Comparison of ENCODE assay signal across 15 cellular contexts in the genomic region with DNA sequence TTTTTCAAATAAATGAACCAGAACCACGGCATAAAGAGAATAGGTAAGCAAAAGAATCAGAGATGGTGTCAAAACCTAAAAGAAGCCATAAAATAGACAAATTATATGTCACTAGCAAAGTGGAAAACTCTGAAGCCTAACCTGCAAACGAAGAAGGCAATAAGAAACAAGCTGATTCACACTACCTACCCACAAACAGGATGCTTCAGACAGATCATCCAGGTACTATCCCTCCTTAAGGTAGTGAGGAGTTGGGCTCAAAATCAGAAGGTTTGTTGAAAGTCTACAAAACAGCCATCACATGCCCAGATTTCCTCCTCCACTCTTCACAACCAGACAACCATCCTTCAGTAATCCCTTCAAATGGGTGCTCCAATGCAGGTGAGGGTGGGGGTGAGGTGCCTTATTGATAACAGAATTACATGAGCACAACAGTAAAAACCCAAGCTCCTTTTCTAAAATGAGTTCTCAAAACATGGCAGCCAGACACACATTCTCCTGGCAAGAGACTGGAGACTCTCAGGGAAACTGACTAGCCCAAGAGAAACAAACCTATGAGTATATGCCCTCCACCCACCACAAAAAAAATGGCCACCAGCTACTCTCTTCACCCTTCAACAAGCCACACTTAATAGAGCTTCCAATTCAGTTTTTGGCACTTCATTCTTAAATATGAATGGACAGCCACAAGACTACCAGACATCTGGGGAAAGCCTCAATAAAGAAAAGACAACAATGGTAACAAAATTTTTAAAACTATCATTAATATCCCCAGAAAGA. TPM values are rescaled to one million over a fixed set of nuclear protein-coding genes. Genes with fewer than 3 reads are reported as not detected.
DNase-seq lines count a peak whose midpoint lies in the region; ATAC-seq, FAIRE-seq and TF ChIP-seq lines count a peak whose summit lies in the region.
"Had no signal": no experiment of that assay in that cellular context is flagged by ENCODE, and none has a peak within 500 bp of the region (broad histone marks: within the 10 kb centered on the region; RNA-seq: fewer than 3 reads in every experiment).

No MANE protein-coding gene starts in this region.

- peak overlapping the region in 1 of 3 donors; percentile 14 for H3K27ac Mint-ChIP-seq in CD4-positive, CD25-positive, alpha-beta regulatory T cell
- H3K27ac Mint-ChIP-seq in activated naive CD8-positive, alpha-beta T cell treated with anti-CD3 and anti-CD28 coated beads for 36 hours, result peak overlapping the region; percentile 23
- H3K27ac Mint-ChIP-seq in naive thymus-derived CD8-positive, alpha-beta T cell, result peak overlapping the region in 4 of 10 donors; percentile 33 to 56 (median 44)
- H3K27ac Mint-ChIP-seq: activated CD4-positive, alpha-beta T cell treated with anti-CD3 and anti-CD28 coated beads, Interleukin-2, amount 10 ng/mL, durations not matched to agents 24 days and 14 days had no signal

- peaks cover 56 to 87% (median 78%) of the 10 kb centered on the region in 4 donors for H3K4me1 Mint-ChIP-seq in CD4-positive, CD25-positive, alpha-beta regulatory T cell
- H3K4me1 Mint-ChIP-seq in activated naive CD8-positive, alpha-beta T cell treated with anti-CD3 and anti-CD28 coated beads for 36 hours, result peaks cover 61% of the 10 kb centered on the region
- H3K4me1 Mint-ChIP-seq in naive thymus-derived CD8-positive, alpha-beta T cell, result peaks cover 33 to 89% (median 71%) of the 10 kb centered on the region in 4 donors

- no peak overlapping the region for H3K27ac ChIP-seq in CD4-positive, CD25-positive, alpha-beta regulatory T cell (ENCODE audit: insufficient read depth, low read length, poor library complexity, severe bottlenecking)
- H3K27ac ChIP-seq: pancreas, Peyer's patch had no signal

- H3K4me3 ChIP-seq in CD4-positive, CD25-positive, alpha-beta regulatory T cell (ENCODE audit: low read depth, low read length), result no peak overlapping the region
- H3K4me3 ChIP-seq: pancreas, Peyer's patch had no signal

- H3K27me3 Mint-ChIP-seq in CD4-positive, CD25-positive, alpha-beta regulatory T cell, result no peaks in the 10 kb centered on the region
- no peaks in the 10 kb centered on the region for H3K27me3 Mint-ChIP-seq in activated naive CD8-positive, alpha-beta T cell treated with anti-CD3 and anti-CD28 coated beads for 36 hours
- H3K27me3 Mint-ChIP-seq in naive thymus-derived CD8-positive, alpha-beta T cell, result no peaks in the 10 kb centered on the region
- H3K27me3 Mint-ChIP-seq: activated CD4-positive, alpha-beta T cell treated with anti-CD3 and anti-CD28 coated beads, Interleukin-2, amount 10 ng/mL, durations not matched to agents 24 days and 14 days had no signal

- H3K4me3 Mint-ChIP-seq in CD4-positive, CD25-positive, alpha-beta regulatory T cell, result peak overlapping the region in 3 of 4 donors; percentile 28 to 71 (median 30)
- no peak overlapping the region for H3K4me3 Mint-ChIP-seq in activated naive CD8-positive, alpha-beta T cell treated with anti-CD3 and anti-CD28 coated beads for 36 hours
- H3K4me3 Mint-ChIP-seq in naive thymus-derived CD8-positive, alpha-beta T cell, result peak overlapping the region in 8 of 10 donors; percentile 7 to 45 (median 30)
- H3K4me3 Mint-ChIP-seq: activated CD4-positive, alpha-beta T cell treated with anti-CD3 and anti-CD28 coated beads, Interleukin-2, amount 10 ng/mL, durations not matched to agents 24 days and 14 days had no signal

- FAIRE-seq in GM18507 (lab: Jason Lieb, UNC), result peak; percentile 85
- FAIRE-seq: pancreas had no signal

- no peak for TF ChIP-seq POLR2A in erythroblast (IDR thresholded peaks at IDR 0.05; ENCODE audit: low read length)

- POLR2A ChIA-PET in naive thymus-derived CD8-positive, alpha-beta T cell (lab: Charles Lee), result interaction anchor here (0.7 kb wide), 1 partner anchor 859 kb away, joined by 4 read pairs; no protein-coding TSS in a partner anchor

- peaks cover 9% of the 10 kb centered on the region for H3K36me3 Mint-ChIP-seq in CD4-positive, CD25-positive, alpha-beta regulatory T cell
- H3K36me3 Mint-ChIP-seq in activated naive CD8-positive, alpha-beta T cell treated with anti-CD3 and anti-CD28 coated beads for 36 hours, result peaks cover 30% of the 10 kb centered on the region
- H3K36me3 Mint-ChIP-seq in naive thymus-derived CD8-positive, alpha-beta T cell, result peaks cover 5 to 23% (median 17%) of the 10 kb centered on the region in 3 donors

- no peaks in the 10 kb centered on the region for H3K9me3 ChIP-seq in CD4-positive, CD25-positive, alpha-beta regulatory T cell (ENCODE audit: control insufficient read depth in 2 of 2, low read length in 2 of 2)
- H3K9me3 ChIP-seq: pancreas, Peyer's patch had no signal

- no peaks in the 10 kb centered on the region for H3K27me3 ChIP-seq in CD4-positive, CD25-positive, alpha-beta regulatory T cell (ENCODE audit: control insufficient read depth, insufficient read depth, low read length)
- H3K27me3 ChIP-seq: pancreas, Peyer's patch had no signal

- peak in 1 of 3 donors; percentile 28 for DNase-seq in CD4-positive, CD25-positive, alpha-beta regulatory T cell
- DNase-seq in GM18507 (ENCODE audit: extremely low spot score, insufficient read length, low read depth) (no peak), NCI-H2196 treated with DMSO at 0.1 percent for 48 hours (lab: John Stamatoyannopoulos, UW; ENCODE audit: unreplicated experiment) (no peak), erythroblast (lab: John Stamatoyannopoulos, UW) (no peak), left cardiac atrium (no peak)
- no peak for DNase-seq in activated naive CD8-positive, alpha-beta T cell treated with anti-CD3 and anti-CD28 coated beads for 36 hours
- no peak for DNase-seq in naive thymus-derived CD8-positive, alpha-beta T cell
- DNase-seq: activated CD4-positive, alpha-beta T cell treated with anti-CD3 and anti-CD28 coated beads, Interleukin-2, amount 10 ng/mL, durations not matched to agents 24 days and 14 days; amniotic stem cell; caudate nucleus; Karpas-422; NCI-H1417; Peyer's patch had no signal

- intact Hi-C loops in left cardiac atrium (cut with DNase I), result no loop called here

- peaks cover 26% of the 10 kb centered on the region for H3K4me1 ChIP-seq in CD4-positive, CD25-positive, alpha-beta regulatory T cell (ENCODE audit: control insufficient read depth, insufficient read depth, low read length, poor library complexity, severe bottlenecking)

- peak in 1 of 2 donors; percentile 44 for ATAC-seq in CD4-positive, CD25-positive, alpha-beta regulatory T cell (ENCODE audit: low read depth in 2 of 2)
- ATAC-seq in naive thymus-derived CD8-positive, alpha-beta T cell, result peak; percentile 40 to 42
- ATAC-seq in HG03045 (IDR thresholded peaks at IDR 0.05; ENCODE audit: unreplicated experiment) (no peak), left cardiac atrium (no peak)

- peaks cover 0 to 3% (median 0%) of the 10 kb centered on the region in 7 donors for H3K9me3 Mint-ChIP-seq in CD4-positive, CD25-positive, alpha-beta regulatory T cell
- peaks cover 7% of the 10 kb centered on the region for H3K9me3 Mint-ChIP-seq in activated naive CD8-positive, alpha-beta T cell treated with anti-CD3 and anti-CD28 coated beads for 36 hours
- H3K9me3 Mint-ChIP-seq in naive thymus-derived CD8-positive, alpha-beta T cell, result peaks cover 0 to 11% (median 6%) of the 10 kb centered on the region in 9 donors
- H3K9me3 Mint-ChIP-seq: activated CD4-positive, alpha-beta T cell treated with anti-CD3 and anti-CD28 coated beads, Interleukin-2, amount 10 ng/mL, durations not matched to agents 24 days and 14 days had no signal

- no peaks in the 10 kb centered on the region for H3K36me3 ChIP-seq in CD4-positive, CD25-positive, alpha-beta regulatory T cell (ENCODE audit: control insufficient read depth, insufficient read depth, low read length)
- H3K36me3 ChIP-seq: pancreas, Peyer's patch had no signal

RNA-seq across cellular contexts. Expression of a gene that starts 6.4 kb away (rescaled TPM):
- 57.8 TPM for total RNA-seq in CD4-positive, CD25-positive, alpha-beta regulatory T cell
- 10 to 100 TPM; 41.4 to 50.0 (median 43.8) TPM for polyA plus RNA-seq in CD4-positive, CD25-positive, alpha-beta regulatory T cell
- total RNA-seq in activated naive CD8-positive, alpha-beta T cell treated with anti-CD3 and anti-CD28 coated beads for 36 hours, result 10 to 100 TPM; 47.4 to 49.0 TPM
- total RNA-seq in naive thymus-derived CD8-positive, alpha-beta T cell, result 10 to 100 TPM; 74.2 to 78.2 TPM
- 10 to 100 TPM; 36.9 to 49.5 (median 41.7) TPM for polyA plus RNA-seq in naive thymus-derived CD8-positive, alpha-beta T cell
- total RNA-seq in left cardiac atrium, result 10 to 100 TPM; 44.3 to 63.4 TPM

RNA-seq across cellular contexts. Expression of a gene that starts 55.8 kb away (rescaled TPM):
- 47.6 TPM for total RNA-seq in CD4-positive, CD25-positive, alpha-beta regulatory T cell
- 10 to 100 TPM; 24.2 to 41.9 (median 37.5) TPM for polyA plus RNA-seq in CD4-positive, CD25-positive, alpha-beta regulatory T cell
- total RNA-seq in activated naive CD8-positive, alpha-beta T cell treated with anti-CD3 and anti-CD28 coated beads for 36 hours, result 10 to 100 TPM; 39.0 to 40.9 TPM
- total RNA-seq in naive thymus-derived CD8-positive, alpha-beta T cell, result 10 to 100 TPM; 19.2 to 21.5 TPM
- polyA plus RNA-seq in naive thymus-derived CD8-positive, alpha-beta T cell, result 10 to 100 TPM; 18.0 to 30.8 (median 18.6) TPM
- 10 to 100 TPM; 16.8 to 27.0 TPM for total RNA-seq in left cardiac atrium

RNA-seq across cellular contexts. Expression of a gene that starts 55.8 kb away (rescaled TPM):
- 48.0 TPM for total RNA-seq in CD4-positive, CD25-positive, alpha-beta regulatory T cell
- polyA plus RNA-seq in CD4-positive, CD25-positive, alpha-beta regulatory T cell, result 10 to 100 TPM; 25.9 to 32.8 (median 29.2) TPM
- 10 to 100 TPM; 52.8 to 54.9 TPM for total RNA-seq in activated naive CD8-positive, alpha-beta T cell treated with anti-CD3 and anti-CD28 coated beads for 36 hours
- total RNA-seq in naive thymus-derived CD8-positive, alpha-beta T cell, result 10 to 100 TPM; 35.1 to 40.6 TPM
- 10 to 100 TPM; 20.2 to 27.6 (median 26.3) TPM for polyA plus RNA-seq in naive thymus-derived CD8-positive, alpha-beta T cell
- total RNA-seq in left cardiac atrium, result 10 to 100 TPM; 13.6 to 25.0 TPM

Comparison
In these comparisons a context has a peak if more than half of its experiments do, and no peak if none do; other contexts are left out.
1. ATAC-seq: peak in naive thymus-derived CD8-positive, alpha-beta T cell (2 of 2); none in HG03045 (single experiment) and left cardiac atrium (0 of 2).